ENCODE assay signal across 14 cellular contexts in genomic region chr17:65539867-65540266, GRCh38. TPM values are rescaled to one million over a fixed set of nuclear protein-coding genes. Genes with fewer than 3 reads are reported as not detected.
DNase-seq lines count a peak whose midpoint lies in the region; ATAC-seq and TF ChIP-seq lines count a peak whose summit lies in the region.
"Had no signal": no experiment of that assay in that cellular context is flagged by ENCODE, and none has a peak within 500 bp of the region (broad histone marks: within the 10 kb centered on the region; RNA-seq: fewer than 3 reads in every experiment).

No MANE protein-coding gene starts in this region.

- H3K36me3 ChIP-seq in HUES48 (ENCODE audit: control insufficient read depth, insufficient read depth, low read length): peaks cover 94% of the 10 kb centered on the region
- H3K36me3 ChIP-seq in neural progenitor cell: peaks cover 7% of the 10 kb centered on the region

- H3K79me2 ChIP-seq in neural progenitor cell (ENCODE audit: low read depth): peaks cover 48% of the 10 kb centered on the region

- CTCF ChIA-PET in activated CD4-positive, alpha-beta T cell treated with anti-CD3 and anti-CD28 coated beads for 36 hours (lab: Charles Lee): interaction anchor here (1.1 to 2.1 kb wide), 6 partner anchors 9 to 17 kb away, joined by 4 to 7 read pairs (median 5); no protein-coding TSS in a partner anchor

- no peak overlapping the region for H3K4me3 ChIP-seq in HUES48 (ENCODE audit: low read depth, low read length)
- H3K4me3 ChIP-seq in neural progenitor cell: peak overlapping the region; percentile 22
- H3K4me3 ChIP-seq: SJSA1 had no signal

- H3K4me1 ChIP-seq in HUES48 (ENCODE audit: control insufficient read depth, insufficient read depth, low read length): peaks cover 17% of the 10 kb centered on the region
- H3K4me1 ChIP-seq in neural progenitor cell: peaks cover 32% of the 10 kb centered on the region

- no peak for DNase-seq in activated CD4-positive, alpha-beta T cell treated with anti-CD3 and anti-CD28 coated beads for 36 hours
- no peak for DNase-seq in activated CD4-positive, alpha-beta T cell treated with anti-CD3 and anti-CD28 coated beads, Interleukin-2, amount 10 ng/mL, durations not matched to agents 24 days and 14 days
- no peak for DNase-seq in neural progenitor cell (ENCODE audit: low spot score)
- no peak for DNase-seq in NCI-H2029 treated with DMSO at 0.1 percent for 48 hours (lab: John Stamatoyannopoulos, UW)
- no peak for DNase-seq in HCEC 1CT
- DNase-seq: KBM-7, NCI-H2107, NCI-H446, PC-3 had no signal

- H3K4me3 Mint-ChIP-seq in activated CD4-positive, alpha-beta T cell treated with anti-CD3 and anti-CD28 coated beads for 36 hours: peak overlapping the region; percentile 63
- no peak overlapping the region for H3K4me3 Mint-ChIP-seq in activated CD4-positive, alpha-beta T cell treated with anti-CD3 and anti-CD28 coated beads, Interleukin-2, amount 10 ng/mL, durations not matched to agents 24 days and 14 days
- peak overlapping the region; percentile 38 for H3K4me3 Mint-ChIP-seq in neural progenitor cell

- H3K4me2 ChIP-seq in neural progenitor cell: peak overlapping the region; percentile 69

- ATAC-seq in activated CD4-positive, alpha-beta T cell treated with anti-CD3 and anti-CD28 coated beads for 36 hours: no peak
- ATAC-seq in HG02759 (IDR thresholded peaks at IDR 0.05; ENCODE audit: unreplicated experiment): no peak
- ATAC-seq: PC-3 had no signal

- no peak overlapping the region for H3K9ac ChIP-seq in HUES48 (ENCODE audit: low read depth, low read length)
- no peak overlapping the region for H3K9ac ChIP-seq in neural progenitor cell

- H3K4me1 Mint-ChIP-seq in activated CD4-positive, alpha-beta T cell treated with anti-CD3 and anti-CD28 coated beads for 36 hours: peaks cover 38% of the 10 kb centered on the region
- peaks cover 6% of the 10 kb centered on the region for H3K4me1 Mint-ChIP-seq in activated CD4-positive, alpha-beta T cell treated with anti-CD3 and anti-CD28 coated beads, Interleukin-2, amount 10 ng/mL, durations not matched to agents 24 days and 14 days
- H3K4me1 Mint-ChIP-seq in neural progenitor cell: peaks cover 85% of the 10 kb centered on the region

- H3K27ac Mint-ChIP-seq in activated CD4-positive, alpha-beta T cell treated with anti-CD3 and anti-CD28 coated beads for 36 hours: peak overlapping the region; percentile 6
- no peak overlapping the region for H3K27ac Mint-ChIP-seq in activated CD4-positive, alpha-beta T cell treated with anti-CD3 and anti-CD28 coated beads, Interleukin-2, amount 10 ng/mL, durations not matched to agents 24 days and 14 days
- H3K27ac Mint-ChIP-seq in neural progenitor cell: peak overlapping the region; percentile 74

- POLR2A ChIA-PET in activated CD4-positive, alpha-beta T cell treated with anti-CD3 and anti-CD28 coated beads for 36 hours (lab: Charles Lee): no interaction called here

- no peaks in the 10 kb centered on the region for H3K27me3 ChIP-seq in HUES48 (ENCODE audit: control insufficient read depth, insufficient read depth, low read length)
- no peaks in the 10 kb centered on the region for H3K27me3 ChIP-seq in neural progenitor cell
- H3K27me3 ChIP-seq: SJSA1 had no signal

- intact Hi-C loops in activated CD4-positive, alpha-beta T cell treated with anti-CD3 and anti-CD28 coated beads for 36 hours (cut with DNase I, micrococcal nuclease): no loop called here
- intact Hi-C loops in activated CD4-positive, alpha-beta T cell treated with anti-CD3 and anti-CD28 coated beads, Interleukin-2, amount 10 ng/mL, durations not matched to agents 24 days and 14 days (cut with micrococcal nuclease): no loop called here

- H3K36me3 Mint-ChIP-seq in activated CD4-positive, alpha-beta T cell treated with anti-CD3 and anti-CD28 coated beads for 36 hours (ENCODE audit: low read depth): peaks cover 41% of the 10 kb centered on the region
- peaks cover 40% of the 10 kb centered on the region for H3K36me3 Mint-ChIP-seq in activated CD4-positive, alpha-beta T cell treated with anti-CD3 and anti-CD28 coated beads, Interleukin-2, amount 10 ng/mL, durations not matched to agents 24 days and 14 days (ENCODE audit: low read depth)
- H3K36me3 Mint-ChIP-seq in neural progenitor cell: peaks cover 67% of the 10 kb centered on the region

- no peaks in the 10 kb centered on the region for H3K27me3 Mint-ChIP-seq in activated CD4-positive, alpha-beta T cell treated with anti-CD3 and anti-CD28 coated beads for 36 hours
- peaks cover 19% of the 10 kb centered on the region for H3K27me3 Mint-ChIP-seq in activated CD4-positive, alpha-beta T cell treated with anti-CD3 and anti-CD28 coated beads, Interleukin-2, amount 10 ng/mL, durations not matched to agents 24 days and 14 days
- peaks cover 5% of the 10 kb centered on the region for H3K27me3 Mint-ChIP-seq in neural progenitor cell (ENCODE audit: insufficient read depth, low read depth)

- H4K20me1 ChIP-seq in neural progenitor cell (ENCODE audit: low read depth): peaks cover 76% of the 10 kb centered on the region

- peak overlapping the region; percentile 54 for H3K27ac ChIP-seq in HUES48 (ENCODE audit: low read depth, low read length)
- H3K27ac ChIP-seq in cingulate gyrus (ENCODE audit: low read depth, low read length): peak overlapping the region; percentile 21
- H3K27ac ChIP-seq in neural progenitor cell: no peak overlapping the region
- H3K27ac ChIP-seq: 22Rv1, SJSA1 had no signal

- H3K9me3 Mint-ChIP-seq in activated CD4-positive, alpha-beta T cell treated with anti-CD3 and anti-CD28 coated beads for 36 hours (ENCODE audit: low read depth): no peaks in the 10 kb centered on the region
- H3K9me3 Mint-ChIP-seq in activated CD4-positive, alpha-beta T cell treated with anti-CD3 and anti-CD28 coated beads, Interleukin-2, amount 10 ng/mL, durations not matched to agents 24 days and 14 days: no peaks in the 10 kb centered on the region
- H3K9me3 Mint-ChIP-seq in neural progenitor cell: no peaks in the 10 kb centered on the region

- H3K9me3 ChIP-seq in HUES48 (ENCODE audit: control insufficient read depth, insufficient read depth, low read length): no peaks in the 10 kb centered on the region
- no peaks in the 10 kb centered on the region for H3K9me3 ChIP-seq in neural progenitor cell (ENCODE audit: low read depth)
- H3K9me3 ChIP-seq: SJSA1 had no signal

- peaks cover 28% of the 10 kb centered on the region for H3F3A ChIP-seq in neural progenitor cell (ENCODE audit: low read depth)

- H2AFZ ChIP-seq in neural progenitor cell (replicated peaks): no peak overlapping the region

- no peak for TF ChIP-seq CTCF in neural progenitor cell (IDR thresholded peaks at IDR 0.05)

RNA-seq across cellular contexts. Expression of gene AXIN2, which starts 21.6 kb away (rescaled TPM):
- 1 to 10 TPM; 2.6 to 3.0 TPM for total RNA-seq in activated CD4-positive, alpha-beta T cell treated with anti-CD3 and anti-CD28 coated beads for 36 hours
- 4.8 and 5.2 TPM in 2 replicates for total RNA-seq in activated CD4-positive, alpha-beta T cell treated with anti-CD3 and anti-CD28 coated beads, Interleukin-2, amount 10 ng/mL, durations not matched to agents 24 days and 14 days
- total RNA-seq in neural progenitor cell (ENCODE audit: low replicate concordance): 21.8 and 22.0 TPM in 2 replicates
